ENCODE assay signal across 9 cellular contexts in the genomic region with DNA sequence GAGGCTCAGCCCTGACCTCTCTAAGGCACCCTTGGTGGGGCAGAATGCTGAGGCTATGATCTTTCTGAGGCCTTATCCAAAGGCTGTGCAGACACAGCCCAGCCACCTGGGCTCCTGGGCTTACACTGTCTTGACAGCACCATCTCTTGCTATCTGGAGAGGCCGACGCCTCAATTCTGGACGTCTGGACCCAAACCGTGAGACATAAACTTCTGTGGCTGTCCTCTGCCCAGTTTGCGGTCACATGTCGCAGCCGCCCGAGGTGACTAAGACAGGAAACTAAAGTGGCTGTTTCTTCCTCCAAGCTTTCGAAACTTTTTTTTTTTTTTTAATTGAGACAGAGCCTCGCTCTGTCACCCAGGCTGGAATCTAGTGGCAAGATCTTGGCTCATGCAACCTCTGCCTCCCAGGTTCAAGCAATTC. TPM values are rescaled to one million over a fixed set of nuclear protein-coding genes. Genes with fewer than 3 reads are reported as not detected.
DNase-seq lines count a peak whose midpoint lies in the region; ATAC-seq and TF ChIP-seq lines count a peak whose summit lies in the region.
"Had no signal": no experiment of that assay in that cellular context is flagged by ENCODE, and none has a peak within 500 bp of the region (broad histone marks: within the 10 kb centered on the region; RNA-seq: fewer than 3 reads in every experiment).

No MANE protein-coding gene starts in this region.

- TF ChIP-seq CTCF in uterus (IDR thresholded peaks at IDR 0.05), result no peak
- no peak for TF ChIP-seq CTCF in Caco-2 (IDR thresholded peaks at IDR 0.05; ENCODE audit: insufficient read depth in 1 of 2, low read depth in 1 of 2, low read length in 1 of 2, severe bottlenecking in 1 of 2, unreplicated experiment in 1 of 2)

- H3K9me3 Mint-ChIP-seq in IgD-negative memory B cell (peaks cover 0 to 7% (median 3%) of the 10 kb centered on the region in 3 donors), Caco-2 (ENCODE audit: unreplicated experiment) (no peaks in the 10 kb centered on the region)
- H3K9me3 Mint-ChIP-seq in naive thymus-derived CD8-positive, alpha-beta T cell, result peaks cover 0 to 4% (median 0%) of the 10 kb centered on the region in 9 donors

- no peaks in the 10 kb centered on the region for H3K4me1 ChIP-seq in uterus
- no peaks in the 10 kb centered on the region for H3K4me1 ChIP-seq in Caco-2

- H3K9me3 ChIP-seq in uterus (no peaks in the 10 kb centered on the region), Caco-2 (no peaks in the 10 kb centered on the region)

- POLR2A ChIA-PET in naive thymus-derived CD8-positive, alpha-beta T cell (lab: Charles Lee), result no interaction called here
- POLR2A ChIA-PET in Caco-2 (lab: Charles Lee), result no interaction called here

- H3K4me3 ChIP-seq in uterus, result no peak overlapping the region
- H3K4me3 ChIP-seq in Caco-2 (ENCODE audit: low read depth, low read length), result no peak overlapping the region

- no peak overlapping the region for H3K27ac ChIP-seq in uterus

- DNase-seq in A172 (ENCODE audit: low spot score), result peak; percentile 77
- DNase-seq in activated T-cell treated with anti-CD3 and anti-CD28 coated beads, Interleukin-2, amount 50 U/mL, for 48 hours, result peak; percentile 35 to 40
- peak in 3 of 10 donors; percentile 13 to 57 (median 19) for DNase-seq in naive thymus-derived CD8-positive, alpha-beta T cell
- no peak for DNase-seq in uterus
- DNase-seq in NCI-H82 (lab: John Stamatoyannopoulos, UW), result no peak
- DNase-seq in Caco-2, result no peak

- H3K4me3 Mint-ChIP-seq in IgD-negative memory B cell (peak overlapping the region in 3 of 4 donors; percentile 71 to 93 (median 72)), Caco-2 (ENCODE audit: unreplicated experiment) (no peak overlapping the region)
- H3K4me3 Mint-ChIP-seq in naive thymus-derived CD8-positive, alpha-beta T cell, result peak overlapping the region in 9 of 10 donors; percentile 48 to 85 (median 77)

- intact Hi-C loops in uterus (cut with DNase I; ENCODE audit: low total_unique reads), result no loop called here
- intact Hi-C loops in Caco-2 (cut with micrococcal nuclease; ENCODE audit: unreplicated experiment), result no loop called here

- H3K4me1 Mint-ChIP-seq in IgD-negative memory B cell (peaks cover 0 to 15% (median 2%) of the 10 kb centered on the region in 3 donors), Caco-2 (ENCODE audit: low read depth, unreplicated experiment) (no peaks in the 10 kb centered on the region)
- peaks cover 20 to 56% (median 38%) of the 10 kb centered on the region in 4 donors for H3K4me1 Mint-ChIP-seq in naive thymus-derived CD8-positive, alpha-beta T cell

- H3K36me3 Mint-ChIP-seq in IgD-negative memory B cell (peaks cover 3% of the 10 kb centered on the region), Caco-2 (ENCODE audit: insufficient read depth, unreplicated experiment) (no peaks in the 10 kb centered on the region)
- no peaks in the 10 kb centered on the region for H3K36me3 Mint-ChIP-seq in naive thymus-derived CD8-positive, alpha-beta T cell

- H3K27ac Mint-ChIP-seq in IgD-negative memory B cell (peak overlapping the region in 2 of 3 donors; percentile 90 to 96), Caco-2 (ENCODE audit: unreplicated experiment) (no peak overlapping the region)
- peak overlapping the region in 7 of 10 donors; percentile 51 to 97 (median 93) for H3K27ac Mint-ChIP-seq in naive thymus-derived CD8-positive, alpha-beta T cell

- H3K27me3 ChIP-seq in uterus (peaks cover under 1 to 17% of the 10 kb centered on the region in 2 donors), Caco-2 (replicated peaks; ENCODE audit: control insufficient read depth, insufficient read depth, low read length) (no peaks in the 10 kb centered on the region)

- H3K27me3 Mint-ChIP-seq in IgD-negative memory B cell (peaks cover 25% of the 10 kb centered on the region), Caco-2 (ENCODE audit: insufficient read depth, unreplicated experiment) (no peaks in the 10 kb centered on the region)
- peaks cover 0 to 11% (median 0%) of the 10 kb centered on the region in 5 donors for H3K27me3 Mint-ChIP-seq in naive thymus-derived CD8-positive, alpha-beta T cell

- CTCF ChIA-PET in Caco-2 (lab: Charles Lee), result no interaction called here

- no TSS peak for BruUV-seq in Caco-2 (replicated peaks; lab: Mats Ljungman, UMichigan)

- no peak for TF ChIP-seq POLR2A in uterus (IDR thresholded peaks at IDR 0.05)

- H3K36me3 ChIP-seq in uterus (no peaks in the 10 kb centered on the region), Caco-2 (ENCODE audit: control insufficient read depth, insufficient read depth, low read length) (no peaks in the 10 kb centered on the region)

- ATAC-seq in GM21381 (IDR thresholded peaks at IDR 0.05; ENCODE audit: unreplicated experiment), result peak; percentile 68
- peak in 1 of 2 donors; percentile 84 for ATAC-seq in naive thymus-derived CD8-positive, alpha-beta T cell

RNA-seq across cellular contexts. Expression of a gene that starts 49.3 kb away (rescaled TPM):
- 0.14 and 0.24 TPM in 2 replicates for total RNA-seq in A172 (2014; rRNA removed; shearing (Covaris generic))
- not detected for polyA plus RNA-seq in IgD-negative memory B cell
- total RNA-seq in naive thymus-derived CD8-positive, alpha-beta T cell, result not detected
- not detected for polyA plus RNA-seq in naive thymus-derived CD8-positive, alpha-beta T cell
- not detected for total RNA-seq in uterus
- 0.77 and 0.95 TPM in 2 replicates for total RNA-seq in Caco-2 (2022)
- polyA plus RNA-seq: keratinocyte had no signal

Comparison
In these comparisons a context has a peak if more than half of its experiments do, and no peak if none do; other contexts are left out.
1. DNase-seq: peak in A172 (single experiment) and activated T-cell treated with anti-CD3 and anti-CD28 coated beads, Interleukin-2, amount 50 U/mL, for 48 hours (2 of 2); none in uterus (0 of 2), NCI-H82 (single experiment) and Caco-2 (0 of 2).